In the genomic region with DNA sequence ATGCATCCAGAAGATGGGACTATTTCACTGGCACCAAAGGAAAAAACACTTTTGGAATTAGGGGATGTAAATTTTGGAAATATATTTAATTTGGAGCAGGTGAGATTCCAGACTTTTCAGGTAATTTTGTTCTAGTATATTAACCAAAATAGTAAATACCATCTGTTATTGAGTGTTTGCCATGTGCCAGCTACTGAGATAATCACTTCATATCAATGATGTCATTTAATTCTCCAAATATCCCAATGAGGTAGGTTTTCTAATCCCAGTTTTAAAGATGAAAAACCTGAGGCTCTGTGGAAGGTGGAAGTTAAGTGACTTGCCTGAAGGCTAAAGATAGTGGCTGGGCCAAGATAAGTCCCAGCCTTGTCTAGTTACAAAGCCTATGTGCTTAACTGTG, we compare ENCODE assay signal across 7 cellular contexts.
"Had no signal": no experiment of that assay in that cellular context is flagged by ENCODE, and none has a peak within 500 bp of the region (broad histone marks: within the 10 kb centered on the region; RNA-seq: fewer than 3 reads in every experiment).

No MANE protein-coding gene starts in this region.

- H3K27ac Mint-ChIP-seq: IgD-negative memory B cell had no signal

- DNase-seq: IMR-90, KBM-7, KG1 had no signal

- H3K27me3 Mint-ChIP-seq: IgD-negative memory B cell had no signal

- H3K4me3 Mint-ChIP-seq: IgD-negative memory B cell had no signal

- H3K4me3 ChIP-seq: K562 had no signal

- ATAC-seq: K562 had no signal

- FAIRE-seq: HTR-8/SVneo, K562 had no signal

- H3K4me1 Mint-ChIP-seq: IgD-negative memory B cell had no signal

- H3K27ac ChIP-seq: HL-60 had no signal
